Comparison of ENCODE assay signal across 1 cellular context in the genomic region with DNA sequence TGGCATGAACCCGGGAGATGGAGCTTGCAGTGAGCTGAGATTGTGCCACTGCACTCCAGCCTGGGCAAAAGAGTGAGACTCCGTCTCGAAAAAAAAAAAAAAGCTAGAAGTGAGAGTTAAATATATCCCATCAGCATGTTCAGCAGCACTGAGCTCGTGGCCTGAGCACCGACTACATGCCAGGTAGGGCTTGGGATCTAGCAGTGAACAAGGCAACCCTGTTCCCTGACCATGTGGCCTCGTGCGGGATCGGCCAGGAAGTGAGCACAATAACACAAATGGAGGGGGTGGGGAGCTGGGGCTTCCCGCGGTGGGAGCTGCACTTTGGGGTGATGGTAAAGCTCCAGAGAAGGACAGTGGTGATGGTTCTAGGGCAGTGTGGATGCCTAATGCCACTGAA.
TF ChIP-seq lines count a peak whose summit lies in the region.

No MANE protein-coding gene starts in this region.

TF ChIP-seq in GM23338, 12 proteins besides CTCF, POLR2A, EP300 and RAD21 (continued from another document):
- TF ChIP-seq, protein P1, sequence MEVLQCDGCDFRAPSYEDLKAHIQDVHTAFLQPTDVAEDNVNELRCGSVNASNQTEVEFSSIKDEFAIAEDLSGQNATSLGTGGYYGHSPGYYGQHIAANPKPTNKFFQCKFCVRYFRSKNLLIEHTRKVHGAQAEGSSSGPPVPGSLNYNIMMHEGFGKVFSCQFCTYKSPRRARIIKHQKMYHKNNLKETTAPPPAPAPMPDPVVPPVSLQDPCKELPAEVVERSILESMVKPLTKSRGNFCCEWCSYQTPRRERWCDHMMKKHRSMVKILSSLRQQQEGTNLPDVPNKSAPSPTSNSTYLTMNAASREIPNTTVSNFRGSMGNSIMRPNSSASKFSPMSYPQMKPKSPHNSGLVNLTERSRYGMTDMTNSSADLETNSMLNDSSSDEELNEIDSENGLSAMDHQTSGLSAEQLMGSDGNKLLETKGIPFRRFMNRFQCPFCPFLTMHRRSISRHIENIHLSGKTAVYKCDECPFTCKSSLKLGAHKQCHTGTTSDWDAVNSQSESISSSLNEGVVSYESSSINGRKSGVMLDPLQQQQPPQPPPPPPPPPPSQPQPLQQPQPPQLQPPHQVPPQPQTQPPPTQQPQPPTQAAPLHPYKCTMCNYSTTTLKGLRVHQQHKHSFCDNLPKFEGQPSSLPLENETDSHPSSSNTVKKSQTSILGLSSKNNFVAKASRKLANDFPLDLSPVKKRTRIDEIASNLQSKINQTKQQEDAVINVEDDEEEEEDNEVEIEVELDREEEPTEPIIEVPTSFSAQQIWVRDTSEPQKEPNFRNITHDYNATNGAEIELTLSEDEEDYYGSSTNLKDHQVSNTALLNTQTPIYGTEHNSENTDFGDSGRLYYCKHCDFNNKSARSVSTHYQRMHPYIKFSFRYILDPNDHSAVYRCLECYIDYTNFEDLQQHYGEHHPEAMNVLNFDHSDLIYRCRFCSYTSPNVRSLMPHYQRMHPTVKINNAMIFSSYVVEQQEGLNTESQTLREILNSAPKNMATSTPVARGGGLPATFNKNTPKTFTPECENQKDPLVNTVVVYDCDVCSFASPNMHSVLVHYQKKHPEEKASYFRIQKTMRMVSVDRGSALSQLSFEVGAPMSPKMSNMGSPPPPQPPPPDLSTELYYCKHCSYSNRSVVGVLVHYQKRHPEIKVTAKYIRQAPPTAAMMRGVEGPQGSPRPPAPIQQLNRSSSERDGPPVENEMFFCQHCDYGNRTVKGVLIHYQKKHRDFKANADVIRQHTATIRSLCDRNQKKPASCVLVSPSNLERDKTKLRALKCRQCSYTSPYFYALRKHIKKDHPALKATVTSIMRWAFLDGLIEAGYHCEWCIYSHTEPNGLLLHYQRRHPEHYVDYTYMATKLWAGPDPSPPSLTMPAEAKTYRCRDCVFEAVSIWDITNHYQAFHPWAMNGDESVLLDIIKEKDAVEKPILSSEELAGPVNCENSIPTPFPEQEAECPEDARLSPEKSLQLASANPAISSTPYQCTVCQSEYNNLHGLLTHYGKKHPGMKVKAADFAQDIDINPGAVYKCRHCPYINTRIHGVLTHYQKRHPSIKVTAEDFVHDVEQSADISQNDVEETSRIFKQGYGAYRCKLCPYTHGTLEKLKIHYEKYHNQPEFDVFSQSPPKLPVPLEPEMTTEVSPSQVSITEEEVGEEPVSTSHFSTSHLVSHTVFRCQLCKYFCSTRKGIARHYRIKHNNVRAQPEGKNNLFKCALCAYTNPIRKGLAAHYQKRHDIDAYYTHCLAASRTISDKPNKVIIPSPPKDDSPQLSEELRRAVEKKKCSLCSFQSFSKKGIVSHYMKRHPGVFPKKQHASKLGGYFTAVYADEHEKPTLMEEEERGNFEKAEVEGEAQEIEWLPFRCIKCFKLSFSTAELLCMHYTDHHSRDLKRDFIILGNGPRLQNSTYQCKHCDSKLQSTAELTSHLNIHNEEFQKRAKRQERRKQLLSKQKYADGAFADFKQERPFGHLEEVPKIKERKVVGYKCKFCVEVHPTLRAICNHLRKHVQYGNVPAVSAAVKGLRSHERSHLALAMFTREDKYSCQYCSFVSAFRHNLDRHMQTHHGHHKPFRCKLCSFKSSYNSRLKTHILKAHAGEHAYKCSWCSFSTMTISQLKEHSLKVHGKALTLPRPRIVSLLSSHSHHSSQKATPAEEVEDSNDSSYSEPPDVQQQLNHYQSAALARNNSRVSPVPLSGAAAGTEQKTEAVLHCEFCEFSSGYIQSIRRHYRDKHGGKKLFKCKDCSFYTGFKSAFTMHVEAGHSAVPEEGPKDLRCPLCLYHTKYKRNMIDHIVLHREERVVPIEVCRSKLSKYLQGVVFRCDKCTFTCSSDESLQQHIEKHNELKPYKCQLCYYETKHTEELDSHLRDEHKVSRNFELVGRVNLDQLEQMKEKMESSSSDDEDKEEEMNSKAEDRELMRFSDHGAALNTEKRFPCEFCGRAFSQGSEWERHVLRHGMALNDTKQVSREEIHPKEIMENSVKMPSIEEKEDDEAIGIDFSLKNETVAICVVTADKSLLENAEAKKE (CRISPR knock-in tag; IDR thresholded peaks at IDR 0.05), result no peak
- no peak for TF ChIP-seq ETS1 (IDR thresholded peaks at IDR 0.05)
- TF ChIP-seq STAT1 (IDR thresholded peaks at IDR 0.05; ENCODE audit: unreplicated experiment), result no peak
- TF ChIP-seq, protein P2, sequence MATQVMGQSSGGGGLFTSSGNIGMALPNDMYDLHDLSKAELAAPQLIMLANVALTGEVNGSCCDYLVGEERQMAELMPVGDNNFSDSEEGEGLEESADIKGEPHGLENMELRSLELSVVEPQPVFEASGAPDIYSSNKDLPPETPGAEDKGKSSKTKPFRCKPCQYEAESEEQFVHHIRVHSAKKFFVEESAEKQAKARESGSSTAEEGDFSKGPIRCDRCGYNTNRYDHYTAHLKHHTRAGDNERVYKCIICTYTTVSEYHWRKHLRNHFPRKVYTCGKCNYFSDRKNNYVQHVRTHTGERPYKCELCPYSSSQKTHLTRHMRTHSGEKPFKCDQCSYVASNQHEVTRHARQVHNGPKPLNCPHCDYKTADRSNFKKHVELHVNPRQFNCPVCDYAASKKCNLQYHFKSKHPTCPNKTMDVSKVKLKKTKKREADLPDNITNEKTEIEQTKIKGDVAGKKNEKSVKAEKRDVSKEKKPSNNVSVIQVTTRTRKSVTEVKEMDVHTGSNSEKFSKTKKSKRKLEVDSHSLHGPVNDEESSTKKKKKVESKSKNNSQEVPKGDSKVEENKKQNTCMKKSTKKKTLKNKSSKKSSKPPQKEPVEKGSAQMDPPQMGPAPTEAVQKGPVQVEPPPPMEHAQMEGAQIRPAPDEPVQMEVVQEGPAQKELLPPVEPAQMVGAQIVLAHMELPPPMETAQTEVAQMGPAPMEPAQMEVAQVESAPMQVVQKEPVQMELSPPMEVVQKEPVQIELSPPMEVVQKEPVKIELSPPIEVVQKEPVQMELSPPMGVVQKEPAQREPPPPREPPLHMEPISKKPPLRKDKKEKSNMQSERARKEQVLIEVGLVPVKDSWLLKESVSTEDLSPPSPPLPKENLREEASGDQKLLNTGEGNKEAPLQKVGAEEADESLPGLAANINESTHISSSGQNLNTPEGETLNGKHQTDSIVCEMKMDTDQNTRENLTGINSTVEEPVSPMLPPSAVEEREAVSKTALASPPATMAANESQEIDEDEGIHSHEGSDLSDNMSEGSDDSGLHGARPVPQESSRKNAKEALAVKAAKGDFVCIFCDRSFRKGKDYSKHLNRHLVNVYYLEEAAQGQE (IDR thresholded peaks at IDR 0.05; ENCODE audit: unreplicated experiment), result no peak
- no peak for TF ChIP-seq NANOG (IDR thresholded peaks at IDR 0.05; ENCODE audit: borderline replicate concordance)
- no peak for TF ChIP-seq EZH2 (IDR thresholded peaks at IDR 0.05; ENCODE audit: low read depth, unreplicated experiment)
- no peak for TF ChIP-seq ZNF114 (CRISPR knock-in tag; IDR thresholded peaks at IDR 0.05)
- no peak for TF ChIP-seq ZNF331 (CRISPR knock-in tag; IDR thresholded peaks at IDR 0.05; ENCODE audit: low read depth)
- TF ChIP-seq EZH2phosphoT487 (IDR thresholded peaks at IDR 0.05; ENCODE audit: unreplicated experiment), result no peak
- no peak for TF ChIP-seq JUNB (IDR thresholded peaks at IDR 0.05; ENCODE audit: unreplicated experiment)
- no peak for TF ChIP-seq POLR2AphosphoS5 (IDR thresholded peaks at IDR 0.05; ENCODE audit: low read depth)
